In genomic region chr1:236275061-236275460, GRCh38 we compare ENCODE assay signal across 10 cellular contexts.
"Had no signal": no experiment of that assay in that cellular context is flagged by ENCODE, and none has a peak within 500 bp of the region (broad histone marks: within the 10 kb centered on the region; RNA-seq: fewer than 3 reads in every experiment).

No MANE protein-coding gene starts in this region.

- H2AFZ ChIP-seq: GM23338 had no signal

- H3K9me3 Mint-ChIP-seq: GM23338 had no signal

- H3K4me1 ChIP-seq: HAP-1 had no signal

- H3K27me3 Mint-ChIP-seq: IgD-negative memory B cell had no signal

- H3K27ac Mint-ChIP-seq: GM23338, IgD-negative memory B cell had no signal

- DNase-seq: H7, Kasumi-1, KG1 had no signal

- H3K4me3 ChIP-seq: GM23338, HAP-1 had no signal

- H3K4me1 Mint-ChIP-seq: GM23338 had no signal

- H3K9me3 ChIP-seq: HAP-1 had no signal

- H3K36me3 ChIP-seq: HAP-1 had no signal

- ATAC-seq: GM23338, HCT116, HepG2 had no signal

- FAIRE-seq: H1, HepG2 had no signal

- H3K4me3 Mint-ChIP-seq: GM23338, IgD-negative memory B cell had no signal

- H3K4me2 ChIP-seq: GM23338 had no signal

- H3K27ac ChIP-seq: HL-60 had no signal
